Comparison of ENCODE assay signal across 8 cellular contexts in the genomic region with DNA sequence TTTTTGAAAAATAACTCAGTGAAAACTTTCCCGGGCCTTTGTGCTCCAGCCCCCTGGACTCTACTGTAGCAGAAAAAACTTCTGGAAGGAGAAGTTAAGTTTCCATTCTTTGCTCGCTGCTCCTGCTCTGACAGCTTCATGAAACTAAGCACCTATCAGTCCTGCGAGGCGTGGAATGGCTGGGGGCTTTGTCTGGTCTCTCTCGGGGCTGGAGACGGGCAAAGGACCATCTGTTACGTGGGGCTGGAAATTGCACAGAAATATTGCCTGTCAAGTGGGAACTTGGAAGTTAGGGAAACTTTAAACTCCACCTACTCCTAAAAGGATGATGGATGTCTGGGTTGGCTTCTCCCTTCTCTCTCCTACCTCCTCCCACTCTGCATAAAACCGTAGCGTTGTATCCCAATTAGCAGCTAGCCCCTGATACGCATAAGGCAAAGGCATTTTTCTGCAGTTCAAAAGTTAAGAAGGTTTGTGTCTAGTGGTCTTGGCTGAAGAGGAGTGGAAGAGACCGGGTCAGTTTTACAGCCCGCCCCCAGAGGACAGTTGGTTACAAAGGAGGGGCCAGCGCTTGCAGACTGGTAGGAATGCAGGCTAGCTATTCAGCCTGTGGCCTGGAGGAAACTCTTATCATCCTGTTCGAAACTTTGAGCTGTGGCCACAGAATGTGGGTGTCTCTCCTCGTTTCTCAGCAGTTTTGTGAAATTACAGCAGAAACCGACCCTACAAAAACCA. TPM values are rescaled to one million over a fixed set of nuclear protein-coding genes. Genes with fewer than 3 reads are reported as not detected.
A peak's percentile ranks its signal among the peaks of the same experiment; 100 is the strongest.
DNase-seq lines count a peak whose midpoint lies in the region; TF ChIP-seq lines count a peak whose summit lies in the region.

No MANE protein-coding gene starts in this region.

- peaks cover 14% of the 10 kb centered on the region for H3K27me3 ChIP-seq in suprapubic skin

- no peak for TF ChIP-seq CTCF in suprapubic skin (IDR thresholded peaks at IDR 0.05)

- WGBS in suprapubic skin, result 1% methylated on average over 16 of the region's 16 CpGs

- H3K4me1 ChIP-seq in suprapubic skin, result peaks cover 15% of the 10 kb centered on the region

- H3K36me3 ChIP-seq in suprapubic skin, result no peaks in the 10 kb centered on the region

- peak overlapping the region; percentile 69 for H3K4me3 ChIP-seq in suprapubic skin

- H3K27ac ChIP-seq in cingulate gyrus (ENCODE audit: low read depth, low read length), result peak overlapping the region; percentile 50
- H3K27ac ChIP-seq in suprapubic skin, result peak overlapping the region; percentile 91

- no peaks in the 10 kb centered on the region for H3K9me3 ChIP-seq in suprapubic skin

- no peak for TF ChIP-seq POLR2A in suprapubic skin (IDR thresholded peaks at IDR 0.05)

- no peak for TF ChIP-seq EP300 in suprapubic skin (IDR thresholded peaks at IDR 0.05)

- DNase-seq in HS-5 (ENCODE audit: low read depth) (peak; percentile 65), left kidney (ENCODE audit: low read depth, low spot score) (peak; percentile 90), suprapubic skin (ENCODE audit: low spot score in 2 of 2) (peak in 1 of 2 donors; percentile 75), GM19240 (ENCODE audit: insufficient read length, low spot score) (no peak)
- DNase-seq in activated CD4-positive, alpha-beta T cell treated with anti-CD3 and anti-CD28 coated beads for 48 hours, result no peak
- no peak for DNase-seq in NK-92 treated with Interleukin-12 subunit alpha and Interleukin-12 subunit beta, amount 100 ng/mL, for 24 hours (lab: John Stamatoyannopoulos, UW)
- no peak for DNase-seq in stimulated activated CD8-positive, alpha-beta memory T cell treated with anti-CD3 and anti-CD28 coated beads, Interleukin-4, amount 100 ng/mL, for 48 hours

RNA-seq across cellular contexts. Expression of a gene that starts 1.2 kb away (rescaled TPM):
- total RNA-seq in suprapubic skin, result 1 to 10 TPM; 1.9 to 5.9 (median 3.0) TPM

Comparison
In these comparisons a context has a peak if more than half of its experiments do, and no peak if none do; other contexts are left out.
1. DNase-seq: peak in HS-5 (single experiment) and left kidney (single experiment); none in activated CD4-positive, alpha-beta T cell treated with anti-CD3 and anti-CD28 coated beads for 48 hours (single experiment), NK-92 treated with Interleukin-12 subunit alpha and Interleukin-12 subunit beta, amount 100 ng/mL, for 24 hours (single experiment), stimulated activated CD8-positive, alpha-beta memory T cell treated with anti-CD3 and anti-CD28 coated beads, Interleukin-4, amount 100 ng/mL, for 48 hours (single experiment) and GM19240 (single experiment).